ENCODE assay signal across 19 cellular contexts in genomic region chr2:151943461-151943860, GRCh38.
DNase-seq lines count a peak whose midpoint lies in the region; ATAC-seq and TF ChIP-seq lines count a peak whose summit lies in the region.
"Had no signal": no experiment of that assay in that cellular context is flagged by ENCODE, and none has a peak within 500 bp of the region (broad histone marks: within the 10 kb centered on the region; RNA-seq: fewer than 3 reads in every experiment).

No MANE protein-coding gene starts in this region.

- no peak overlapping the region for H2BK120ac ChIP-seq in neuronal stem cell (ENCODE audit: low read depth, low read length)

- no peak overlapping the region for H4K8ac ChIP-seq in neuronal stem cell (ENCODE audit: low read depth, low read length)

- peak overlapping the region; percentile 12 for H3K27ac Mint-ChIP-seq in dendritic cell treated with granulocyte-macrophage colony-stimulating factor and Interleukin-4, amounts not matched to agents 40 ng/mL and 50 ng/mL, for 4 days
- H3K27ac Mint-ChIP-seq: CD4-positive, CD25-positive, alpha-beta regulatory T cell; CD8-positive, alpha-beta T cell; HFFc6 had no signal

- H2AFZ ChIP-seq in neuronal stem cell (ENCODE audit: low read length), result no peak overlapping the region

- peaks cover 48% of the 10 kb centered on the region for H3K4me1 Mint-ChIP-seq in dendritic cell treated with granulocyte-macrophage colony-stimulating factor and Interleukin-4, amounts not matched to agents 40 ng/mL and 50 ng/mL, for 4 days (ENCODE audit: low read depth)

- TF ChIP-seq CTCF in RWPE2 (IDR thresholded peaks at IDR 0.05; ENCODE audit: poor library complexity, severe bottlenecking) (no peak), foreskin keratinocyte (conservative IDR thresholded peaks at IDR 0.05) (no peak)

- no peak overlapping the region for H3K23ac ChIP-seq in neuronal stem cell (ENCODE audit: low read depth, low read length, poor library complexity)

- H3K79me1 ChIP-seq in neuronal stem cell (ENCODE audit: low read depth, low read length), result no peaks in the 10 kb centered on the region

- H3K9me3 ChIP-seq in RWPE2 (ENCODE audit: severe bottlenecking), result no peaks in the 10 kb centered on the region
- peaks cover 0 to 3% of the 10 kb centered on the region in 2 donors for H3K9me3 ChIP-seq in neuronal stem cell (replicated peaks in 1 of 2; ENCODE audit: control insufficient read depth in 2 of 2, insufficient read depth in 1 of 2, low read depth in 1 of 2, low read length in 2 of 2)

- no peak overlapping the region for H3K4me2 ChIP-seq in neuronal stem cell (ENCODE audit: insufficient read depth, low read length, poor library complexity, severe bottlenecking)
- H3K4me2 ChIP-seq: BLaER1 had no signal

- intact Hi-C loops in dendritic cell treated with granulocyte-macrophage colony-stimulating factor and Interleukin-4, amounts not matched to agents 40 ng/mL and 50 ng/mL, for 4 days (cut with micrococcal nuclease), result loop anchor here (10.0 kb wide), 1 partner anchor 69 kb away; no protein-coding TSS in a partner anchor

- no CpG with 5 or more reads among the region's 1 CpG for WGBS in neuronal stem cell (ENCODE audit: extremely low coverage in 2 of 2, insufficient read length in 2 of 2, insufficient replicate concordance in 1 of 2), 2 donors

- no peak overlapping the region for H2BK5ac ChIP-seq in neuronal stem cell (ENCODE audit: low read length)

- H3K9ac ChIP-seq in neuronal stem cell (ENCODE audit: low read depth, low read length, poor library complexity), result no peak overlapping the region
- H3K9ac ChIP-seq: BLaER1 had no signal

- H3K4me1 ChIP-seq in RWPE2 (ENCODE audit: insufficient read depth, poor library complexity, severe bottlenecking) (peaks cover 21% of the 10 kb centered on the region), foreskin keratinocyte (peaks cover 27% of the 10 kb centered on the region), neuronal stem cell (ENCODE audit: control insufficient read depth in 2 of 2, insufficient read depth in 1 of 2, low read depth in 1 of 2, low read length in 2 of 2) (peaks cover 2 to 9% of the 10 kb centered on the region in 2 donors)
- H3K4me1 ChIP-seq: BLaER1, Caco-2 had no signal

- ATAC-seq in RWPE2 (ENCODE audit: low read depth), result peak; percentile 29; the same call in 2 of the 3 replicates
- peak; percentile 76 for ATAC-seq in esophagus mucosa
- ATAC-seq in foreskin keratinocyte, result peak; percentile 70
- ATAC-seq in HG03039 (IDR thresholded peaks at IDR 0.05; ENCODE audit: unreplicated experiment), result no peak
- ATAC-seq: CD8-positive, alpha-beta T cell had no signal

- H3K27me3 ChIP-seq in RWPE2 (ENCODE audit: insufficient read depth, poor library complexity, severe bottlenecking) (no peaks in the 10 kb centered on the region), foreskin keratinocyte (no peaks in the 10 kb centered on the region), neuronal stem cell (ENCODE audit: control insufficient read depth in 3 of 3, insufficient read depth in 3 of 3, low read depth in 1 of 3, low read length in 3 of 3) (no peaks in the 10 kb centered on the region)
- H3K27me3 ChIP-seq: BLaER1 had no signal

- no peaks in the 10 kb centered on the region for H3K36me3 ChIP-seq in RWPE2 (ENCODE audit: low read depth)
- no peaks in the 10 kb centered on the region for H3K36me3 ChIP-seq in neuronal stem cell (replicated peaks in 1 of 2; ENCODE audit: control insufficient read depth in 2 of 2, insufficient read depth in 2 of 2, low read length in 2 of 2)
- H3K36me3 ChIP-seq: BLaER1, HAP-1 had no signal

- H3K27ac ChIP-seq in RWPE2 (ENCODE audit: poor library complexity, severe bottlenecking) (peak overlapping the region; percentile 64), foreskin keratinocyte (peak overlapping the region; percentile 45), neuronal stem cell (replicated peaks; ENCODE audit: low read length) (no peak overlapping the region)
- H3K27ac ChIP-seq: BLaER1, C4-2B had no signal

- no peak overlapping the region for H3K4me3 ChIP-seq in RWPE2 (ENCODE audit: severe bottlenecking)
- no peak overlapping the region for H3K4me3 ChIP-seq in neuronal stem cell (ENCODE audit: low read length in 2 of 2)
- H3K4me3 ChIP-seq: BLaER1, HAP-1 had no signal

- H3K14ac ChIP-seq in neuronal stem cell (ENCODE audit: low read length), result no peak overlapping the region

- H3K18ac ChIP-seq in neuronal stem cell (ENCODE audit: low read length), result no peak overlapping the region

- no peak overlapping the region for H4K91ac ChIP-seq in neuronal stem cell (ENCODE audit: low read depth, low read length, poor library complexity)

- no peak for DNase-seq in RWPE2 (ENCODE audit: low spot score)
- DNase-seq in foreskin keratinocyte, result peak; percentile 75 to 86
- no peak for DNase-seq in neuronal stem cell (ENCODE audit: low spot score)
- DNase-seq in effector CD8-positive, alpha-beta T cell (lab: John Stamatoyannopoulos, UW), result no peak
- DNase-seq in stimulated activated CD4-positive, alpha-beta T cell treated with anti-CD3 and anti-CD28 coated beads, Interleukin-15, amount 100 ng/mL, for 24 hours, result no peak
- DNase-seq: Caco-2; CD4-positive, CD25-positive, alpha-beta regulatory T cell; CD8-positive, alpha-beta T cell; DMS153; DND-41; GOT3; HFFc6 had no signal

- no peak overlapping the region for H3K4ac ChIP-seq in neuronal stem cell (ENCODE audit: low read length)

- peaks cover 13% of the 10 kb centered on the region for H3K9me3 Mint-ChIP-seq in dendritic cell treated with granulocyte-macrophage colony-stimulating factor and Interleukin-4, amounts not matched to agents 40 ng/mL and 50 ng/mL, for 4 days

- no peak overlapping the region for H2BK12ac ChIP-seq in neuronal stem cell (ENCODE audit: low read length)

- H3K4me3 Mint-ChIP-seq in dendritic cell treated with granulocyte-macrophage colony-stimulating factor and Interleukin-4, amounts not matched to agents 40 ng/mL and 50 ng/mL, for 4 days, result no peak overlapping the region
- H3K4me3 Mint-ChIP-seq: B cell; CD4-positive, CD25-positive, alpha-beta regulatory T cell; CD8-positive, alpha-beta T cell; HFFc6 had no signal

- no peaks in the 10 kb centered on the region for H3K27me3 Mint-ChIP-seq in dendritic cell treated with granulocyte-macrophage colony-stimulating factor and Interleukin-4, amounts not matched to agents 40 ng/mL and 50 ng/mL, for 4 days
- H3K27me3 Mint-ChIP-seq: B cell had no signal

- H2BK15ac ChIP-seq in neuronal stem cell (ENCODE audit: low read length), result no peak overlapping the region

- no peak overlapping the region for H2AK5ac ChIP-seq in neuronal stem cell (ENCODE audit: low read depth, low read length)

- peaks cover 7% of the 10 kb centered on the region for H3K36me3 Mint-ChIP-seq in dendritic cell treated with granulocyte-macrophage colony-stimulating factor and Interleukin-4, amounts not matched to agents 40 ng/mL and 50 ng/mL, for 4 days (ENCODE audit: low read depth)
- H3K36me3 Mint-ChIP-seq: CD4-positive, CD25-positive, alpha-beta regulatory T cell; CD8-positive, alpha-beta T cell had no signal

Comparison
In these comparisons a context has a peak if more than half of its experiments do, and no peak if none do; other contexts are left out.
1. DNase-seq: peak in foreskin keratinocyte (2 of 2); none in RWPE2 (single experiment), neuronal stem cell (single experiment), effector CD8-positive, alpha-beta T cell (single experiment) and stimulated activated CD4-positive, alpha-beta T cell treated with anti-CD3 and anti-CD28 coated beads, Interleukin-15, amount 100 ng/mL, for 24 hours (single experiment).